ENCODE assay signal across 20 cellular contexts in the genomic region with DNA sequence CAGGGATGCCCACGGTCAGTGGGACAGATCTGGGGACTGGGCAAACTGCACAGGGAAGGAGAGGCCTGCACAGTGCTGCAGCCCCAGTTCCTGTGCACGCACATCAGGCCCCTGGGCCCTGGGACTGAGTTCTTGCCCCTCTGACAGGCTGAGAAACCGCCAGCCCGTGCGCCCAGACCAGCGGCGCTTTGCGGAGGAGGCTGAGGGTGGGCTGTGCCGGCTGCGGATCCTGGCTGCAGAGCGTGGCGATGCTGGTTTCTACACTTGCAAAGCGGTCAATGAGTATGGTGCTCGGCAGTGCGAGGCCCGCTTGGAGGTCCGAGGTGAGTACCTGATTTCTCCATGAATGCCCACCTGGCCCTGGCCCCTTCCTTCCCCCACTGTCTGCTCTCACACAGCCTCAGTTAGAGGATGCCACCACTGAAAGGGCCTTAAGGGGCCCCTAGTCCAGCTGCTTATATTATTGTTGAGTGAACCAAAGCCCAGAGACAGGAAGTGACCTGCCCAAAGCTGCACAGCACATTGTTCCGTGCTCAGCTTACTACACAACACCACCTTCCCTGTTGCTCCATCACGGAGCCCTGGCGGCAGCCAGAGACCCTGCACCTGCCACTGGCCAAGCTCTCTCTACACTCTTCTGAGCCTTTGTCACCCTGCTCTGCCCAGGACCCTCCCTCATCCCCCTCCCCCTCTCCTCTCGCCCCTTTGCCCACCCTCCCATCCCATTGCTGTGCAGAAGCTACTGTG. TPM values are rescaled to one million over a fixed set of nuclear protein-coding genes. Genes with fewer than 3 reads are reported as not detected.
A peak's percentile ranks its signal among the peaks of the same experiment; 100 is the strongest.
DNase-seq lines count a peak whose midpoint lies in the region; ATAC-seq, FAIRE-seq and TF ChIP-seq lines count a peak whose summit lies in the region.
"Had no signal": no experiment of that assay in that cellular context is flagged by ENCODE, and none has a peak within 500 bp of the region (broad histone marks: within the 10 kb centered on the region; RNA-seq: fewer than 3 reads in every experiment).

No MANE protein-coding gene starts in this region.

- DNase-seq in Right ventricle myocardium inferior (ENCODE audit: missing footprints) (peak; percentile 57), Right ventricle myocardium superior (no peak), T-helper 17 cell (no peak), kidney (peak; percentile 45), tibial artery (no peak), Peyer's patch (no peak), HAP-1 (ENCODE audit: low spot score in 2 of 2) (no peak)
- DNase-seq: BE2C; CD4-positive, alpha-beta memory T cell; DMS79; GM23248; NCI-H1105; NCI-H1694; NCI-H510A treated with DMSO at 0.1 percent for 48 hours; NCI-H82; PC-9 had no signal

- H3K4me1 ChIP-seq in kidney (ENCODE audit: control insufficient read depth in 1 of 2, insufficient read depth in 1 of 2, low read depth in 1 of 2, low read length in 2 of 2), result no peaks in the 10 kb centered on the region
- H3K4me1 ChIP-seq in tibial artery, result peaks cover 5 to 96% (median 81%) of the 10 kb centered on the region in 4 donors
- no peaks in the 10 kb centered on the region for H3K4me1 ChIP-seq in Peyer's patch
- H3K4me1 ChIP-seq in HAP-1, result no peaks in the 10 kb centered on the region

- H3K27me3 ChIP-seq in tibial artery (no peaks in the 10 kb centered on the region), Peyer's patch (no peaks in the 10 kb centered on the region), HAP-1 (ENCODE audit: low read depth) (no peaks in the 10 kb centered on the region)
- H3K27me3 ChIP-seq: BE2C had no signal

- no peak overlapping the region for H3K27ac ChIP-seq in kidney (ENCODE audit: low read depth in 2 of 2, low read length in 2 of 2)
- peak overlapping the region; percentile 96 to 97 for H3K27ac ChIP-seq in tibial artery
- no peak overlapping the region for H3K27ac ChIP-seq in Peyer's patch
- H3K27ac ChIP-seq: 22Rv1, GM23248, PC-9 had no signal

- no peak for TF ChIP-seq POLR2A in Peyer's patch (IDR thresholded peaks at IDR 0.05)

- TF ChIP-seq CTCF in kidney (IDR thresholded peaks at IDR 0.05; ENCODE audit: borderline replicate concordance, extremely low read depth, insufficient read depth) (no peak), tibial artery (IDR thresholded peaks at IDR 0.05) (no peak), Peyer's patch (IDR thresholded peaks at IDR 0.05) (no peak)

- H3K27me3 Mint-ChIP-seq in T-helper 17 cell, result no peaks in the 10 kb centered on the region
- H3K27me3 Mint-ChIP-seq: CD4-positive, alpha-beta memory T cell had no signal

- peaks cover 2% of the 10 kb centered on the region for H3K4me1 Mint-ChIP-seq in T-helper 17 cell
- H3K4me1 Mint-ChIP-seq: CD4-positive, alpha-beta memory T cell; IgD-negative memory B cell had no signal

- no peak overlapping the region for H3K4me3 Mint-ChIP-seq in T-helper 17 cell
- H3K4me3 Mint-ChIP-seq: CD4-positive, alpha-beta memory T cell; IgD-negative memory B cell had no signal

- H3K27ac Mint-ChIP-seq in T-helper 17 cell, result peak overlapping the region; percentile 51
- H3K27ac Mint-ChIP-seq: IgD-negative memory B cell had no signal

- H3K9ac ChIP-seq in kidney (ENCODE audit: low read length in 2 of 2), result no peak overlapping the region
- H3K9ac ChIP-seq: GM23248 had no signal

- no peak for ATAC-seq in Right ventricle myocardium inferior
- ATAC-seq in Right ventricle myocardium superior (ENCODE audit: poor library complexity), result no peak
- ATAC-seq in T-helper 17 cell, result no peak
- no peak for ATAC-seq in HG03342 (IDR thresholded peaks at IDR 0.05; ENCODE audit: unreplicated experiment)

- H3K36me3 ChIP-seq in kidney (ENCODE audit: control insufficient read depth in 1 of 2, insufficient read depth in 2 of 2, low read length in 2 of 2), result no peaks in the 10 kb centered on the region
- peaks cover 68 to 74% (median 70%) of the 10 kb centered on the region in 3 donors for H3K36me3 ChIP-seq in tibial artery
- no peaks in the 10 kb centered on the region for H3K36me3 ChIP-seq in Peyer's patch
- H3K36me3 ChIP-seq in HAP-1 (replicated peaks), result no peaks in the 10 kb centered on the region

- H3K9me3 ChIP-seq in T-helper 17 cell (ENCODE audit: control insufficient read depth, low read length, poor library complexity, severe bottlenecking) (no peaks in the 10 kb centered on the region), kidney (ENCODE audit: control insufficient read depth in 1 of 2, low read length in 2 of 2) (no peaks in the 10 kb centered on the region), tibial artery (no peaks in the 10 kb centered on the region), Peyer's patch (no peaks in the 10 kb centered on the region), HAP-1 (no peaks in the 10 kb centered on the region)
- H3K9me3 ChIP-seq: BE2C had no signal

- in situ Hi-C loops in HAP-1 (cut with MboI; ENCODE audit: low sequenced_read_pairs), result no loop called here

- H3K36me3 Mint-ChIP-seq in T-helper 17 cell (ENCODE audit: low read depth), result peaks cover 4% of the 10 kb centered on the region
- H3K36me3 Mint-ChIP-seq: CD4-positive, alpha-beta memory T cell had no signal

- intact Hi-C loops in Right ventricle myocardium inferior (cut with DNase I), result loop anchor here (5.0 kb wide), 1 partner anchor 62 kb away; no protein-coding TSS in a partner anchor
- intact Hi-C loops in Right ventricle myocardium superior (cut with DNase I), result no loop called here
- intact Hi-C loops in kidney (cut with DNase I), result no loop called here
- intact Hi-C loops in tibial artery (cut with DNase I; ENCODE audit: low total_unique reads), result no loop called here

- no peak overlapping the region for H3K4me3 ChIP-seq in kidney (ENCODE audit: low read length in 2 of 2)
- no peak overlapping the region for H3K4me3 ChIP-seq in tibial artery
- no peak overlapping the region for H3K4me3 ChIP-seq in Peyer's patch
- no peak overlapping the region for H3K4me3 ChIP-seq in HAP-1
- H3K4me3 ChIP-seq: GM23248, PC-9 had no signal

- no peak for FAIRE-seq in kidney (lab: Jason Lieb, UNC)

RNA-seq across cellular contexts. Expression of a gene that starts 29.8 kb away (rescaled TPM):
- 119 TPM for total RNA-seq in Right ventricle myocardium inferior
- total RNA-seq in Right ventricle myocardium superior, result 103 TPM
- 1 to 10 TPM; 7.3 to 8.4 TPM for total RNA-seq in T-helper 17 cell
- total RNA-seq in kidney, result 26.6 TPM
- polyA plus RNA-seq in kidney (ENCODE audit: insufficient read depth, low read depth, low replicate concordance), result 13.1 TPM
- 10 to 100 TPM in 2 of 4 donors, 1 to 10 TPM in 2; 3.2 to 49.5 (median 10.2) TPM for total RNA-seq in Peyer's patch
- polyA plus RNA-seq: IgD-negative memory B cell had no signal

RNA-seq across cellular contexts. Expression of a gene that starts 34.2 kb away (rescaled TPM):
- total RNA-seq in Right ventricle myocardium inferior (22.9 TPM), Right ventricle myocardium superior (22.3 TPM), T-helper 17 cell (10 to 100 TPM; 25.1 to 27.2 TPM), kidney (33.9 TPM), Peyer's patch (10 to 100 TPM; 35.0 to 69.6 (median 38.9) TPM)
- 53.1 TPM for polyA plus RNA-seq in kidney (ENCODE audit: insufficient read depth, low read depth, low replicate concordance)

RNA-seq across cellular contexts. Expression of a gene that starts 46.3 kb away (rescaled TPM):
- total RNA-seq in Right ventricle myocardium inferior (13,356 TPM), Right ventricle myocardium superior (12,920 TPM), T-helper 17 cell (not detected), kidney (74.2 TPM), Peyer's patch (100 to 1,000 TPM in 2 of 4 donors, 10 to 100 TPM in 2; 82.0 to 574 (median 112) TPM)
- polyA plus RNA-seq in kidney (ENCODE audit: insufficient read depth, low read depth, low replicate concordance), result 30.0 TPM
- total RNA-seq: CD4-positive, alpha-beta memory T cell; PC-9 had no signal
- polyA plus RNA-seq: CD4-positive, alpha-beta memory T cell; IgD-negative memory B cell had no signal

RNA-seq across cellular contexts. Expression of a gene that starts 49.8 kb away (rescaled TPM):
- total RNA-seq in Right ventricle myocardium inferior, result not detected
- total RNA-seq in Right ventricle myocardium superior, result not detected
- under 1 TPM in 1 of 2 donors, not detected in 1; 0.13 TPM for total RNA-seq in T-helper 17 cell
- total RNA-seq in kidney, result not detected
- polyA plus RNA-seq in kidney (ENCODE audit: insufficient read depth, low read depth, low replicate concordance), result not detected
- total RNA-seq in Peyer's patch, result under 1 TPM in 1 of 4 donors, not detected in 3; 0.27 TPM
- total RNA-seq: LHCN-M2 had no signal
- polyA plus RNA-seq: CD4-positive, alpha-beta memory T cell; GM23248; IgD-negative memory B cell had no signal

Comparison
In these comparisons a context has a peak if more than half of its experiments do, and no peak if none do; other contexts are left out.
1. DNase-seq: peak in Right ventricle myocardium inferior (single experiment) and kidney (single experiment); none in Right ventricle myocardium superior (single experiment), T-helper 17 cell (0 of 3), tibial artery (0 of 2), Peyer's patch (0 of 3) and HAP-1 (0 of 2).
2. H3K27ac ChIP-seq: peak in tibial artery (2 of 2); none in kidney (0 of 2) and Peyer's patch (0 of 4).
3. RNA of a gene that starts 46.3 kb away (total RNA-seq): 13,356 TPM in Right ventricle myocardium inferior (single experiment), 12,920 TPM in Right ventricle myocardium superior (single experiment), 82.0 to 574 TPM in Peyer's patch and 74.2 TPM in kidney (single experiment); not detected in T-helper 17 cell; every median in the first group is over 10 times any median in the second.